Comparison of ENCODE assay signal across 8 cellular contexts in genomic region chr9:93159601-93160418, GRCh38. TPM values are rescaled to one million over a fixed set of nuclear protein-coding genes. Genes with fewer than 3 reads are reported as not detected.
DNase-seq lines count a peak whose midpoint lies in the region; ATAC-seq, FAIRE-seq and TF ChIP-seq lines count a peak whose summit lies in the region.

No MANE protein-coding gene starts in this region.

- FAIRE-seq in pancreas (lab: Jason Lieb, UNC) = no peak

- no peaks in the 10 kb centered on the region for H3K79me2 ChIP-seq in KMS-11 (ENCODE audit: insufficient read depth, low read depth)

- peak; percentile 89 for ATAC-seq in GM21529 (IDR thresholded peaks at IDR 0.05; ENCODE audit: unreplicated experiment)
- peak; percentile 95 for ATAC-seq in gastroesophageal sphincter
- ATAC-seq in pancreas = peak; percentile 97 to 100 (median 100)

- no peak for TF ChIP-seq POLR2A in gastroesophageal sphincter (IDR thresholded peaks at IDR 0.05)
- TF ChIP-seq POLR2A in transverse colon (IDR thresholded peaks at IDR 0.05) = no peak

- DNase-seq in DMS53 (lab: John Stamatoyannopoulos, UW) (peak; percentile 86), SJCRH30 (peak; percentile 77 to 87), pancreas (peak; percentile 84 to 97 (median 89)), transverse colon (peak; percentile 89)
- DNase-seq in activated naive CD4-positive, alpha-beta T cell (lab: John Stamatoyannopoulos, UW) = peak; percentile 23 to 59 (median 35)

- no peaks in the 10 kb centered on the region for H3K9me3 ChIP-seq in SJCRH30 (replicated peaks)
- no peaks in the 10 kb centered on the region for H3K9me3 ChIP-seq in gastroesophageal sphincter
- H3K9me3 ChIP-seq in pancreas = no peaks in the 10 kb centered on the region
- no peaks in the 10 kb centered on the region for H3K9me3 ChIP-seq in transverse colon

- 0 out of 2 replicates have a peak overlapping the region, but pooled peaks have one; percentile 3 for H3K4me2 ChIP-seq in KMS-11

- H2AFZ ChIP-seq in KMS-11 (ENCODE audit: low read depth) = peak overlapping the region; percentile 38; the same call in 1 of the 2 replicates

- peaks cover 9% of the 10 kb centered on the region for H3K4me1 ChIP-seq in KMS-11 (ENCODE audit: low read depth, poor library complexity, severe bottlenecking)
- no peaks in the 10 kb centered on the region for H3K4me1 ChIP-seq in SJCRH30
- peaks cover 0 to 33% (median 6%) of the 10 kb centered on the region in 3 donors for H3K4me1 ChIP-seq in gastroesophageal sphincter
- no peaks in the 10 kb centered on the region for H3K4me1 ChIP-seq in pancreas
- H3K4me1 ChIP-seq in transverse colon = peaks cover 0 to 7% (median 6%) of the 10 kb centered on the region in 4 donors

- TF ChIP-seq EP300 in gastroesophageal sphincter (IDR thresholded peaks at IDR 0.05) = no peak
- no peak for TF ChIP-seq EP300 in transverse colon (IDR thresholded peaks at IDR 0.05; ENCODE audit: low read depth)

- no peaks in the 10 kb centered on the region for H3K27me3 ChIP-seq in KMS-11 (ENCODE audit: insufficient read depth, low read depth)
- H3K27me3 ChIP-seq in SJCRH30 = no peaks in the 10 kb centered on the region; the same call in 1 of the 2 replicates
- H3K27me3 ChIP-seq in gastroesophageal sphincter = no peaks in the 10 kb centered on the region
- H3K27me3 ChIP-seq in pancreas = no peaks in the 10 kb centered on the region
- H3K27me3 ChIP-seq in transverse colon = no peaks in the 10 kb centered on the region

- H3K4me3 ChIP-seq in KMS-11 (IDR thresholded peaks at IDR 0.05; ENCODE audit: insufficient read depth, low read depth, low read length) (no peak overlapping the region), SJCRH30 (no peak overlapping the region), gastroesophageal sphincter (no peak overlapping the region), pancreas (no peak overlapping the region), transverse colon (no peak overlapping the region)

- no peaks in the 10 kb centered on the region for H4K20me1 ChIP-seq in KMS-11 (ENCODE audit: insufficient read depth)

- in situ Hi-C loops in transverse colon (cut with MboI; ENCODE audit: low pct_ligation_motif_present in 1 of 4, low pct_unique_long_range_greater_than_20kb in 1 of 4, low sequenced_read_pairs in 3 of 4) = loop anchor here (10.0 to 25.0 kb wide), 5 partner anchors 145 to 802 kb away; partner anchors contain the start of gene BARX1 (in 1 of the 4)

- H3K36me3 ChIP-seq in KMS-11 (ENCODE audit: insufficient read depth) (no peaks in the 10 kb centered on the region), SJCRH30 (no peaks in the 10 kb centered on the region), gastroesophageal sphincter (no peaks in the 10 kb centered on the region), pancreas (no peaks in the 10 kb centered on the region), transverse colon (no peaks in the 10 kb centered on the region)

- 8 to 12% methylated on average over 8 to 9 of the region's 15 CpGs for WGBS in gastroesophageal sphincter (ENCODE audit: low coverage in 1 of 2), 2 donors
- WGBS in pancreas, 2 donors = 4 to 5% methylated on average over 15 of the region's 15 CpGs
- WGBS in transverse colon (ENCODE audit: low coverage in 1 of 2), 2 donors = 6 to 10% methylated on average over 3 to 15 of the region's 15 CpGs

- no peak overlapping the region for H3K9ac ChIP-seq in KMS-11

- intact Hi-C loops in pancreas (cut with DNase I) = loop anchor here (5.0 kb wide), 2 partner anchors 142 to 147 kb away; no protein-coding TSS in a partner anchor
- intact Hi-C loops in transverse colon (cut with DNase I; ENCODE audit: low total_unique reads) = loop anchor here (5.0 kb wide), 1 partner anchor 142 kb away; no protein-coding TSS in a partner anchor

- peak; percentile 98 for TF ChIP-seq CTCF in KMS-11 (conservative IDR thresholded peaks at IDR 0.05; ENCODE audit: low read depth, low read length)
- peak in 3 of 4 experiments; percentile 95 to 98 (median 95) for TF ChIP-seq CTCF in gastroesophageal sphincter (IDR thresholded peaks at IDR 0.05)
- peak; percentile 81 to 94 (median 93) for TF ChIP-seq CTCF in pancreas (IDR thresholded peaks at IDR 0.05)
- TF ChIP-seq CTCF in transverse colon (IDR thresholded peaks at IDR 0.05) = peak; percentile 95 to 98 (median 97)

- H3K27ac ChIP-seq in KMS-11 (no peak overlapping the region), SJCRH30 (no peak overlapping the region), gastroesophageal sphincter (no peak overlapping the region), pancreas (no peak overlapping the region), transverse colon (no peak overlapping the region)

RNA-seq across cellular contexts. Expression of gene WNK2, which starts 24.1 kb away (rescaled TPM):
- total RNA-seq in SJCRH30 (2014; rRNA removed; shearing (Covaris generic)) = not detected in 2 replicates
- total RNA-seq in gastroesophageal sphincter = 100 to 1,000 TPM in 1 of 4 donors, 10 to 100 TPM in 3; 26.8 to 104 (median 48.6) TPM
- 100 to 1,000 TPM in 1 of 6 donors, 10 to 100 TPM in 5; 53.5 to 114 (median 89.4) TPM for total RNA-seq in pancreas
- 100 to 1,000 TPM in 1 of 2 donors, 10 to 100 TPM in 1; 77.4 to 121 TPM for polyA plus RNA-seq in pancreas
- total RNA-seq in transverse colon = 100 to 1,000 TPM; 133 to 618 (median 157) TPM

RNA-seq across cellular contexts. Expression of gene NINJ1, which starts 25.8 kb away (rescaled TPM):
- 24.6 and 27.1 TPM in 2 replicates for total RNA-seq in SJCRH30 (2014; rRNA removed; shearing (Covaris generic))
- total RNA-seq in gastroesophageal sphincter (10 to 100 TPM; 58.8 to 81.6 (median 75.2) TPM), pancreas (10 to 100 TPM; 15.6 to 33.2 (median 19.3) TPM), transverse colon (10 to 100 TPM; 29.5 to 67.7 (median 38.5) TPM)
- 10 to 100 TPM; 26.2 to 28.1 TPM for polyA plus RNA-seq in pancreas

Comparison
In these comparisons a context has a peak if more than half of its experiments do, and no peak if none do; other contexts are left out.
1. DNase-seq: peak in every context shown above with its lines; median percentile 89 in pancreas; 89 in transverse colon; 86 in DMS53; 82 in SJCRH30; 35 in activated naive CD4-positive, alpha-beta T cell.
2. RNA of gene WNK2, which starts 24.1 kb away (total RNA-seq): 133 to 618 TPM in transverse colon, 53.5 to 114 TPM in pancreas and 26.8 to 104 TPM in gastroesophageal sphincter; not detected in SJCRH30; every median in the first group is over 10 times any median in the second.
3. Peak in every context shown above with its lines, with median percentiles within 50 percentile points of each other: ATAC-seq and CTCF ChIP-seq.